Comparison of ENCODE assay signal across 10 cellular contexts in genomic region chr2:120066708-120067547, GRCh38. TPM values are rescaled to one million over a fixed set of nuclear protein-coding genes. Genes with fewer than 3 reads are reported as not detected.
A peak's percentile ranks its signal among the peaks of the same experiment; 100 is the strongest.
DNase-seq lines count a peak whose midpoint lies in the region; ATAC-seq and TF ChIP-seq lines count a peak whose summit lies in the region.
"Had no signal": no experiment of that assay in that cellular context is flagged by ENCODE, and none has a peak within 500 bp of the region (broad histone marks: within the 10 kb centered on the region; RNA-seq: fewer than 3 reads in every experiment).

No MANE protein-coding gene starts in this region.

- peak overlapping the region; percentile 25 for H3K4me3 Mint-ChIP-seq in progenitor cell of endocrine pancreas (ENCODE audit: low read depth)
- H3K4me3 Mint-ChIP-seq: activated naive CD4-positive, alpha-beta T cell treated with anti-CD3 and anti-CD28 coated beads, Interleukin-2, amount 10 ng/mL, durations not matched to agents 7 days and 5 days had no signal

- H4K8ac ChIP-seq in IMR-90 (ENCODE audit: low read depth in 2 of 2, low read length in 2 of 2) = peak overlapping the region in 1 of 2 experiments; percentile 11; a peak in 1 of 4 replicates

- no peak overlapping the region; the same call in 1 of the 2 replicates for H3K27ac ChIP-seq in IMR-90 (ENCODE audit: insufficient read depth, low read length)
- H3K27ac ChIP-seq: ovary had no signal

- no peaks in the 10 kb centered on the region for H3K27me3 ChIP-seq in IMR-90 (ENCODE audit: control insufficient read depth, insufficient read depth, low read length)
- H3K27me3 ChIP-seq: ovary had no signal

- H3K9ac ChIP-seq in IMR-90 (ENCODE audit: low read depth, low read length) = no peak overlapping the region

- TF ChIP-seq POLR2A in IMR-90 (IDR thresholded peaks at IDR 0.05; ENCODE audit: low read depth, low read length) = no peak

- H4K5ac ChIP-seq in IMR-90 (ENCODE audit: low read depth, low read length) = no peak overlapping the region

- H3K4me1 Mint-ChIP-seq in progenitor cell of endocrine pancreas (ENCODE audit: low read depth) = peaks cover 36% of the 10 kb centered on the region
- H3K4me1 Mint-ChIP-seq: activated naive CD4-positive, alpha-beta T cell treated with anti-CD3 and anti-CD28 coated beads, Interleukin-2, amount 10 ng/mL, durations not matched to agents 7 days and 5 days had no signal

- H3K9me3 Mint-ChIP-seq in progenitor cell of endocrine pancreas (ENCODE audit: low read depth) = peaks cover 20% of the 10 kb centered on the region
- H3K9me3 Mint-ChIP-seq: activated naive CD4-positive, alpha-beta T cell treated with anti-CD3 and anti-CD28 coated beads, Interleukin-2, amount 10 ng/mL, durations not matched to agents 7 days and 5 days had no signal

- DNase-seq in IMR-90 (peak; percentile 66), NCI-H748 (lab: John Stamatoyannopoulos, UW; ENCODE audit: unreplicated experiment) (peak; percentile 75), fibroblast of the aortic adventitia (ENCODE audit: low read depth) (peak; percentile 15), progenitor cell of endocrine pancreas (ENCODE audit: low spot score, unreplicated experiment) (no peak), activated gamma-delta T cell (lab: John Stamatoyannopoulos, UW) (no peak), AG20443 (ENCODE audit: low spot score) (no peak)
- DNase-seq in activated naive CD4-positive, alpha-beta T cell (lab: John Stamatoyannopoulos, UW) = no peak
- DNase-seq: activated naive CD4-positive, alpha-beta T cell treated with anti-CD3 and anti-CD28 coated beads, Interleukin-2, amount 10 ng/mL, durations not matched to agents 7 days and 5 days; ovary had no signal

- TF ChIP-seq CTCF in IMR-90 (conservative IDR thresholded peaks at IDR 0.05; ENCODE audit: low read depth, low read length) (no peak), fibroblast of the aortic adventitia (IDR thresholded peaks at IDR 0.05; ENCODE audit: insufficient read depth, low read length) (no peak), progenitor cell of endocrine pancreas (IDR thresholded peaks at IDR 0.05; ENCODE audit: unreplicated experiment) (peak; percentile 8)

- H2AK9ac ChIP-seq in IMR-90 (replicated peaks; ENCODE audit: low read depth, low read length, poor library complexity) = no peak overlapping the region

- H3K27me3 Mint-ChIP-seq in progenitor cell of endocrine pancreas = no peaks in the 10 kb centered on the region
- H3K27me3 Mint-ChIP-seq: activated naive CD4-positive, alpha-beta T cell treated with anti-CD3 and anti-CD28 coated beads, Interleukin-2, amount 10 ng/mL, durations not matched to agents 7 days and 5 days had no signal

- H4K91ac ChIP-seq in IMR-90 (ENCODE audit: insufficient read depth, low read depth, low read length) = peak overlapping the region; percentile 53; the same call in 1 of the 2 replicates

- no peak overlapping the region for H2BK15ac ChIP-seq in IMR-90 (ENCODE audit: low read depth, low read length)

- 89% methylated on average over 3 of the region's 6 CpGs; no CpG with 5 or more reads in 1 of the 2 experiments for WGBS in IMR-90 (ENCODE audit: extremely low coverage in 2 of 2, insufficient read length in 1 of 2), 2 experiments

- H3K4me1 ChIP-seq in IMR-90 (ENCODE audit: control insufficient read depth, insufficient read depth, low read length) = peaks cover 5% of the 10 kb centered on the region; the same call in 1 of the 2 replicates

- no peak overlapping the region for H3K23ac ChIP-seq in IMR-90 (ENCODE audit: low read depth, low read length)

- H4K20me1 ChIP-seq in IMR-90 (ENCODE audit: insufficient read depth, low read length) = no peaks in the 10 kb centered on the region

- H3K79me1 ChIP-seq in IMR-90 (ENCODE audit: low read depth in 1 of 2, low read length in 2 of 2) = peaks cover 5 to 13% of the 10 kb centered on the region in 2 experiments; a peak in 3 of 4 replicates

- H3K4me3 ChIP-seq in IMR-90 (ENCODE audit: insufficient read depth, low read depth, low read length) (no peak overlapping the region), fibroblast of the aortic adventitia (ENCODE audit: low read depth, low read length) (no peak overlapping the region)
- H3K4me3 ChIP-seq: ovary had no signal

- H3K4me2 ChIP-seq in IMR-90 (ENCODE audit: low read depth, low read length) = peak overlapping the region; percentile 53; the same call in 1 of the 2 replicates

- in situ Hi-C loops in IMR-90 (cut with MboI; ENCODE audit: low sequenced_read_pairs) = no loop called here

- dilution Hi-C loops in IMR-90 (cut with HindIII; ENCODE audit: low sequenced_read_pairs, unreplicated experiment) = no loop called here

- H3K9me3 ChIP-seq in IMR-90 (ENCODE audit: control insufficient read depth, insufficient read depth, low read length) = no peaks in the 10 kb centered on the region
- H3K9me3 ChIP-seq: ovary had no signal

- H2BK5ac ChIP-seq in IMR-90 (ENCODE audit: low read depth, low read length, poor library complexity, severe bottlenecking) = peak overlapping the region; percentile 50

- POLR2A ChIA-PET in IMR-90 (lab: Charles Lee; ENCODE audit: unreplicated experiment) = no interaction called here

- peak overlapping the region; percentile 92 for H3K27ac Mint-ChIP-seq in progenitor cell of endocrine pancreas
- H3K27ac Mint-ChIP-seq: activated naive CD4-positive, alpha-beta T cell treated with anti-CD3 and anti-CD28 coated beads, Interleukin-2, amount 10 ng/mL, durations not matched to agents 7 days and 5 days had no signal

- H3K36me3 Mint-ChIP-seq in progenitor cell of endocrine pancreas (ENCODE audit: insufficient read depth) = peaks cover 37% of the 10 kb centered on the region
- H3K36me3 Mint-ChIP-seq: activated naive CD4-positive, alpha-beta T cell treated with anti-CD3 and anti-CD28 coated beads, Interleukin-2, amount 10 ng/mL, durations not matched to agents 7 days and 5 days had no signal

- no peak overlapping the region for H2BK120ac ChIP-seq in IMR-90 (ENCODE audit: low read depth, low read length)

- peak overlapping the region; percentile 10; the same call in 1 of the 2 replicates for H3K14ac ChIP-seq in IMR-90 (replicated peaks; ENCODE audit: low read depth, low read length)

- 0 out of 2 replicates have a peak overlapping the region, but pooled peaks have one; percentile 36 for H2AK5ac ChIP-seq in IMR-90 (ENCODE audit: low read depth, low read length)

- peaks cover 8% of the 10 kb centered on the region; the same call in 1 of the 2 replicates for H3K9me1 ChIP-seq in IMR-90 (ENCODE audit: insufficient read depth, low read length)

- no TSS peak for BruUV-seq in IMR-90 (replicated peaks; lab: Mats Ljungman, UMichigan)

- CTCF ChIA-PET in IMR-90 (lab: Yijun Ruan, JAX) = interaction anchor here (0.6 kb wide), 2 partner anchors 28 to 104 kb away, joined by 3 to 4 read pairs; no protein-coding TSS in a partner anchor

- TF ChIP-seq RAD21 in IMR-90 (IDR thresholded peaks at IDR 0.05; ENCODE audit: low read length) = no peak

- no peak overlapping the region for H3K4ac ChIP-seq in IMR-90 (ENCODE audit: low read depth, low read length)

- no peak overlapping the region for H3K56ac ChIP-seq in IMR-90 (ENCODE audit: extremely low read depth, insufficient read depth, low read length)

- peak; percentile 86 for ATAC-seq in IMR-90 (ENCODE audit: low read depth)
- ATAC-seq in GM21447 (IDR thresholded peaks at IDR 0.05; ENCODE audit: unreplicated experiment) = no peak

- H2BK20ac ChIP-seq in IMR-90 (ENCODE audit: low read depth, low read length) = 0 out of 2 replicates have a peak overlapping the region, but pooled peaks have one; percentile 8

- no peaks in the 10 kb centered on the region for H3K36me3 ChIP-seq in IMR-90 (ENCODE audit: control insufficient read depth, insufficient read depth, low read length)
- H3K36me3 ChIP-seq: ovary had no signal

- intact Hi-C loops in IMR-90 (cut with micrococcal nuclease) = loop anchor here (5.0 kb wide), 1 partner anchor 55 kb away; the partner anchor contains the start of gene EPB41L5

- H3K18ac ChIP-seq in IMR-90 (ENCODE audit: low read depth, low read length) = peak overlapping the region; percentile 54; the same call in 1 of the 2 replicates

- no peak overlapping the region for H2AFZ ChIP-seq in IMR-90 (replicated peaks; ENCODE audit: low read length, poor library complexity)

TF ChIP-seq in IMR-90, 13 proteins besides CTCF, POLR2A, EP300 and RAD21 (continues in another document):
- TF ChIP-seq BHLHE40 (IDR thresholded peaks at IDR 0.05; ENCODE audit: low read depth, low read length) (no peak), RFX5 (IDR thresholded peaks at IDR 0.05; ENCODE audit: low read depth, low read length) (no peak), MXI1 (IDR thresholded peaks at IDR 0.05; ENCODE audit: borderline replicate concordance, low read depth, low read length) (no peak), RCOR1 (IDR thresholded peaks at IDR 0.05; ENCODE audit: insufficient replicate concordance, low read length) (no peak), FOS (IDR thresholded peaks at IDR 0.05; ENCODE audit: low read depth, low read length) (no peak), NFE2L2 (IDR thresholded peaks at IDR 0.05; ENCODE audit: low read depth, low read length) (no peak), MAZ (IDR thresholded peaks at IDR 0.05; ENCODE audit: borderline replicate concordance, low read depth, low read length) (no peak), CEBPB (IDR thresholded peaks at IDR 0.05; ENCODE audit: low read depth, low read length) (no peak), CHD1 (IDR thresholded peaks at IDR 0.05; ENCODE audit: low read depth, low read length) (no peak), MAFK (IDR thresholded peaks at IDR 0.05; ENCODE audit: low read depth, low read length) (no peak)
- TF ChIP-seq, protein P1, sequence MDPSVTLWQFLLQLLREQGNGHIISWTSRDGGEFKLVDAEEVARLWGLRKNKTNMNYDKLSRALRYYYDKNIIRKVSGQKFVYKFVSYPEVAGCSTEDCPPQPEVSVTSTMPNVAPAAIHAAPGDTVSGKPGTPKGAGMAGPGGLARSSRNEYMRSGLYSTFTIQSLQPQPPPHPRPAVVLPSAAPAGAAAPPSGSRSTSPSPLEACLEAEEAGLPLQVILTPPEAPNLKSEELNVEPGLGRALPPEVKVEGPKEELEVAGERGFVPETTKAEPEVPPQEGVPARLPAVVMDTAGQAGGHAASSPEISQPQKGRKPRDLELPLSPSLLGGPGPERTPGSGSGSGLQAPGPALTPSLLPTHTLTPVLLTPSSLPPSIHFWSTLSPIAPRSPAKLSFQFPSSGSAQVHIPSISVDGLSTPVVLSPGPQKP (IDR thresholded peaks at IDR 0.05; ENCODE audit: borderline replicate concordance, low read depth, low read length) = no peak

RNA-seq across cellular contexts. Expression of gene EPB41L5, which starts 54.1 kb away (rescaled TPM):
- total RNA-seq in IMR-90 (2012; rRNA removed) (10.6 and 11.4 TPM in 2 replicates), fibroblast of the aortic adventitia (ENCODE audit: low replicate concordance) (5.9 and 16.8 TPM in 2 replicates), progenitor cell of endocrine pancreas (75.3 and 77.8 TPM in 2 replicates)
- polyA plus RNA-seq in IMR-90 (2012; rRNA removed) = 5.0 and 5.1 TPM in 2 replicates
- 1.9 TPM in 2 replicates for polyA plus RNA-seq in IMR-90 (2012; cell fraction: cytosol; rRNA removed)
- 2.5 and 10.6 TPM in 2 replicates for polyA plus RNA-seq in IMR-90 (2012; cell fraction: nucleus; rRNA removed; ENCODE audit: low replicate concordance)

Comparison
In these comparisons a context has a peak if more than half of its experiments do, and no peak if none do; other contexts are left out.
1. DNase-seq: peak in IMR-90 (single experiment), NCI-H748 (single experiment) and fibroblast of the aortic adventitia (single experiment); none in progenitor cell of endocrine pancreas (single experiment), activated gamma-delta T cell (single experiment), activated naive CD4-positive, alpha-beta T cell (0 of 4) and AG20443 (single experiment).